18 cellular contexts compared by ENCODE assay signal in genomic region chr1:39368045-39368444, GRCh38.
"Had no signal": no experiment of that assay in that cellular context is flagged by ENCODE, and none has a peak within 500 bp of the region (broad histone marks: within the 10 kb centered on the region; RNA-seq: fewer than 3 reads in every experiment).

No MANE protein-coding gene starts in this region.

- H3K4me3 ChIP-seq: breast epithelium, gastrocnemius medialis, skin epidermis, upper lobe of right lung had no signal

- ATAC-seq: gastrocnemius medialis; left lobe of liver; stimulated activated naive B cell treated with anti-CD40 and anti-IgM and Interleukin-4, amounts not matched to agents 10 μg/mL and 1 μg/mL and 100 μg/mL, for 72 hours; upper lobe of right lung had no signal

- H3K27me3 Mint-ChIP-seq: activated naive CD8-positive, alpha-beta T cell treated with anti-CD3 and anti-CD28 coated beads, Interleukin-2, amount 10 ng/mL, durations not matched to agents 7 days and 5 days; naive B cell; stimulated activated naive B cell treated with anti-CD40 and anti-IgM and Interleukin-4, amounts not matched to agents 10 μg/mL and 1 μg/mL and 100 μg/mL, for 72 hours had no signal

- H3K27ac Mint-ChIP-seq: activated naive CD8-positive, alpha-beta T cell treated with anti-CD3 and anti-CD28 coated beads, Interleukin-2, amount 10 ng/mL, durations not matched to agents 7 days and 5 days; stimulated activated naive B cell treated with anti-CD40 and anti-IgM and Interleukin-4, amounts not matched to agents 10 μg/mL and 1 μg/mL and 100 μg/mL, for 72 hours had no signal

- H3K27ac ChIP-seq: breast epithelium, gastrocnemius medialis, neutrophil, skin epidermis, upper lobe of right lung, WERI-Rb-1 had no signal

- H3K27me3 ChIP-seq: breast epithelium, gastrocnemius medialis, neutrophil, upper lobe of right lung had no signal

- H3K4me1 Mint-ChIP-seq: activated naive CD8-positive, alpha-beta T cell treated with anti-CD3 and anti-CD28 coated beads, Interleukin-2, amount 10 ng/mL, durations not matched to agents 7 days and 5 days; naive B cell; stimulated activated naive B cell treated with anti-CD40 and anti-IgM and Interleukin-4, amounts not matched to agents 10 μg/mL and 1 μg/mL and 100 μg/mL, for 72 hours had no signal

- H3K9me3 ChIP-seq: breast epithelium, gastrocnemius medialis, neutrophil, upper lobe of right lung had no signal

- H3K9me3 Mint-ChIP-seq: activated naive CD8-positive, alpha-beta T cell treated with anti-CD3 and anti-CD28 coated beads, Interleukin-2, amount 10 ng/mL, durations not matched to agents 7 days and 5 days; naive B cell; stimulated activated naive B cell treated with anti-CD40 and anti-IgM and Interleukin-4, amounts not matched to agents 10 μg/mL and 1 μg/mL and 100 μg/mL, for 72 hours had no signal

- DNase-seq: activated CD4-positive, alpha-beta T cell treated with anti-CD3 and anti-CD28 coated beads for 48 hours; activated naive CD4-positive, alpha-beta T cell; activated naive CD8-positive, alpha-beta T cell treated with anti-CD3 and anti-CD28 coated beads, Interleukin-2, amount 10 ng/mL, durations not matched to agents 7 days and 5 days; dermis blood vessel endothelial cell; gastrocnemius medialis; islet precursor cell; midbrain; naive B cell; posterior cingulate gyrus; stimulated activated CD4-positive, alpha-beta T cell treated with anti-CD3 and anti-CD28 coated beads, Interleukin-15, amount 100 ng/mL, for 24 hours; stimulated activated CD4-positive, alpha-beta T cell treated with anti-CD3 and anti-CD28 coated beads, Interleukin-4, amount 100 ng/mL, for 1 hour; stimulated activated naive B cell treated with anti-CD40 and anti-IgM and Interleukin-4, amounts not matched to agents 10 μg/mL and 1 μg/mL and 100 μg/mL, for 72 hours; upper lobe of right lung; WERI-Rb-1 had no signal

- H3K4me1 ChIP-seq: breast epithelium, gastrocnemius medialis had no signal

- H3K4me3 Mint-ChIP-seq: activated naive CD8-positive, alpha-beta T cell treated with anti-CD3 and anti-CD28 coated beads, Interleukin-2, amount 10 ng/mL, durations not matched to agents 7 days and 5 days; naive B cell; stimulated activated naive B cell treated with anti-CD40 and anti-IgM and Interleukin-4, amounts not matched to agents 10 μg/mL and 1 μg/mL and 100 μg/mL, for 72 hours had no signal
